ENCODE assay signal across 8 cellular contexts in the genomic region with DNA sequence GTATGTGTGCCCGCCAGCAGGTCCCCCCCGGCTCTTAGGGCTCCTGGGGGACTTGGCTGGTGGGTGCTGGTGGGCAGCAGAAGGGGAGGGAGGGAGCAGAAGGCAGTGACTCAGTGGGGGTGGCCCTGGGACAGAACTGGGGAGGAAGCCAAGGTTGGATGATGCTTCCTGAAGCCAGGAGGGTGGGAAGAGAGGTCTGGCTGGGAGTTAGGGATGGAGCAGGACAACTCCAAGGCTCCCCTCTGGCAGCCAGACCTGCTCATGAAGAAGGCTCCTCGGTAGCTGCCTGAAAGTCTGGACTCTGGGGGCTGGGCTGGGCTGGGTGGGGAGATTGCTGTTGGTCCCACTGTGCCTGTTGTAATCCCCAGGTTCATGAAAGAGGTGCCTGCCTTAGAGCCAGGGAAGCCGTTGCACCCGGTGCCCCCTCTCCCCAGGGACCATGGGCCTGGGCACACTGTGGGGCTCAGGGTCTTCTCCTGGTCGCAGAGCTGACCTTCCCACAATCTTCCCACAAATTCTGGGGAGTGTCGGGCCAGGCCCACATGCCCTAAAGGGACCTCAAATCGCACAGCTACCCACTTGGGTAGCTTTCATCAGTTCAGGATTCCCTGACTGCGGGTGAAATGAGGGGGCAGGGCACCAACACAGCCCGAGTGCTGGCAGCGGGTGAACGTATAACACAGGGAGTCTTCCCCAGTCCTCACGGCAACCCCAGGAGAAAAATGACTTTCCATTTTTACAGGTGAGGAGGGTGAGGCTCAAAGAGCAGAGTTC. TPM values are rescaled to one million over a fixed set of nuclear protein-coding genes. Genes with fewer than 3 reads are reported as not detected.
DNase-seq lines count a peak whose midpoint lies in the region; ATAC-seq, FAIRE-seq and TF ChIP-seq lines count a peak whose summit lies in the region.

No MANE protein-coding gene starts in this region.

- FAIRE-seq in kidney (lab: Jason Lieb, UNC): no peak

- no peaks in the 10 kb centered on the region for H3K9me3 ChIP-seq in adipocyte (ENCODE audit: control insufficient read depth, low read length)
- no peaks in the 10 kb centered on the region for H3K9me3 ChIP-seq in kidney (ENCODE audit: control insufficient read depth in 1 of 2, low read length in 2 of 2)
- no peaks in the 10 kb centered on the region for H3K9me3 ChIP-seq in thymus (ENCODE audit: control insufficient read depth)

- intact Hi-C loops in kidney (cut with DNase I): no loop called here

- H3K9ac ChIP-seq in adipocyte (ENCODE audit: low read length): peak overlapping the region; percentile 91
- H3K9ac ChIP-seq in kidney (ENCODE audit: low read length in 2 of 2): peak overlapping the region in 1 of 2 donors; percentile 48

- DNase-seq in AG04449 (ENCODE audit: low read depth, low spot score) (peak; percentile 28), adipocyte (ENCODE audit: low read depth) (peak; percentile 67), kidney (peak; percentile 63), NK-92 (lab: John Stamatoyannopoulos, UW; ENCODE audit: unreplicated experiment) (no peak), NCI-H524 treated with DMSO at 0.1 percent for 48 hours (lab: John Stamatoyannopoulos, UW) (no peak)

- H3K27me3 ChIP-seq in adipocyte (replicated peaks; ENCODE audit: control insufficient read depth, insufficient read depth, low read length) (no peaks in the 10 kb centered on the region), thymus (ENCODE audit: control insufficient read depth, insufficient read depth) (no peaks in the 10 kb centered on the region)

- H3K27ac ChIP-seq in kidney (ENCODE audit: low read depth in 2 of 2, low read length in 2 of 2): no peak overlapping the region
- H3K27ac ChIP-seq in thymus (ENCODE audit: low read depth): peak overlapping the region; percentile 52

- CTCF ChIA-PET in AG04449 (lab: Yijun Ruan, JAX): interaction anchor here (0.9 to 2.7 kb wide), 18 partner anchors 9 to 243 kb away, joined by 3 to 15 read pairs (median 4); a partner anchor contains a TSS

- H3K36me3 ChIP-seq in adipocyte (ENCODE audit: control insufficient read depth, insufficient read depth, low read length, severe bottlenecking) (peaks cover 18% of the 10 kb centered on the region), kidney (ENCODE audit: control insufficient read depth in 1 of 2, insufficient read depth in 2 of 2, low read length in 2 of 2) (no peaks in the 10 kb centered on the region), thymus (ENCODE audit: control insufficient read depth, insufficient read depth) (peaks cover 12% of the 10 kb centered on the region)

- H3K4me3 ChIP-seq in AG04449 (ENCODE audit: low read depth, low read length): peak overlapping the region; percentile 71
- H3K4me3 ChIP-seq in adipocyte (ENCODE audit: low read length): peak overlapping the region; percentile 85
- H3K4me3 ChIP-seq in kidney (ENCODE audit: low read length in 2 of 2): peak overlapping the region in 1 of 2 donors; percentile 37
- H3K4me3 ChIP-seq in thymus (ENCODE audit: low read length): peak overlapping the region; percentile 79

- peaks cover 33% of the 10 kb centered on the region for H3K4me1 ChIP-seq in adipocyte (ENCODE audit: control insufficient read depth, insufficient read depth, low read length)
- H3K4me1 ChIP-seq in kidney (ENCODE audit: control insufficient read depth in 1 of 2, insufficient read depth in 1 of 2, low read depth in 1 of 2, low read length in 2 of 2): peaks cover 0 to 2% of the 10 kb centered on the region in 2 donors
- peaks cover 3% of the 10 kb centered on the region for H3K4me1 ChIP-seq in thymus (ENCODE audit: control insufficient read depth, insufficient read depth, low read length)

- WGBS in thymus: 82% methylated on average over 13 of the region's 13 CpGs

- ATAC-seq in HG02852 (IDR thresholded peaks at IDR 0.05; ENCODE audit: unreplicated experiment) (peak; percentile 5), HG02763 (IDR thresholded peaks at IDR 0.05; ENCODE audit: unreplicated experiment) (no peak)

- POLR2A ChIA-PET in AG04449 (lab: Yijun Ruan, JAX): interaction anchor here (0.7 to 1.8 kb wide), 5 partner anchors 10 to 51 kb away, joined by 3 to 13 read pairs (median 4); a partner anchor contains a TSS

- TF ChIP-seq CTCF in AG04449 (IDR thresholded peaks at IDR 0.05; ENCODE audit: insufficient read depth, low read length, missing control alignments) (no peak), kidney (IDR thresholded peaks at IDR 0.05; ENCODE audit: borderline replicate concordance, extremely low read depth, insufficient read depth) (no peak)

RNA-seq across cellular contexts. Expression of a gene that starts 1.1 kb away (rescaled TPM):
- total RNA-seq in kidney: 10.1 TPM
- polyA plus RNA-seq in kidney (ENCODE audit: insufficient read depth, low read depth, low replicate concordance) (2.6 TPM), thymus (16.8 TPM)

RNA-seq across cellular contexts. Expression of a gene that starts 29.4 kb away (rescaled TPM):
- total RNA-seq in kidney: 1.1 TPM
- polyA plus RNA-seq in kidney (ENCODE audit: insufficient read depth, low read depth, low replicate concordance) (0.92 TPM), thymus (1.1 TPM)

RNA-seq across cellular contexts. Expression of a gene that starts 30.9 kb away (rescaled TPM):
- 30.4 TPM for total RNA-seq in kidney
- polyA plus RNA-seq in kidney (ENCODE audit: insufficient read depth, low read depth, low replicate concordance) (21.0 TPM), thymus (27.8 TPM)

RNA-seq across cellular contexts. Expression of a gene that starts 48.4 kb away (rescaled TPM):
- 0.31 TPM for total RNA-seq in kidney
- polyA plus RNA-seq in kidney (ENCODE audit: insufficient read depth, low read depth, low replicate concordance) (not detected), thymus (0.34 TPM)

RNA-seq across cellular contexts. Expression of a gene that starts 48.4 kb away (rescaled TPM):
- 2.6 TPM for total RNA-seq in kidney
- polyA plus RNA-seq in kidney (ENCODE audit: insufficient read depth, low read depth, low replicate concordance) (3.1 TPM), thymus (0.78 TPM)

Comparison
In these comparisons a context has a peak if more than half of its experiments do, and no peak if none do; other contexts are left out.
1. DNase-seq: peak in AG04449 (single experiment), adipocyte (single experiment) and kidney (single experiment); none in NK-92 (single experiment) and NCI-H524 treated with DMSO at 0.1 percent for 48 hours (single experiment).